In genomic region chr19:55638864-55639359, GRCh38 we compare ENCODE assay signal across 2 cellular contexts.
A peak's percentile ranks its signal among the peaks of the same experiment; 100 is the strongest.
TF ChIP-seq lines count a peak whose summit lies in the region.

No MANE protein-coding gene starts in this region.

TF ChIP-seq in SK-N-SH, 30 proteins besides CTCF, POLR2A, EP300 and RAD21:
- no peak for TF ChIP-seq ZBTB33 (IDR thresholded peaks at IDR 0.05; ENCODE audit: borderline replicate concordance, low read depth)
- no peak for TF ChIP-seq FOXJ3 (CRISPR knock-in tag; IDR thresholded peaks at IDR 0.05)
- TF ChIP-seq MXI1 (IDR thresholded peaks at IDR 0.05; ENCODE audit: low read depth, low read length), result no peak
- no peak for TF ChIP-seq REST (IDR thresholded peaks at IDR 0.05; ENCODE audit: low read depth, low read length)
- TF ChIP-seq TAF1 (IDR thresholded peaks at IDR 0.05; ENCODE audit: borderline replicate concordance, low read depth, low read length), result 0 out of 2 replicates have a peak, but pooled peaks have one; percentile 4
- no peak for TF ChIP-seq PBX3 (IDR thresholded peaks at IDR 0.05)
- no peak for TF ChIP-seq SMC3 (IDR thresholded peaks at IDR 0.05; ENCODE audit: low read depth, low read length)
- TF ChIP-seq YY1 (IDR thresholded peaks at IDR 0.05; ENCODE audit: low read depth), result 0 out of 2 replicates have a peak, but pooled peaks have one; percentile 44
- TF ChIP-seq NRF1 (IDR thresholded peaks at IDR 0.05; ENCODE audit: low read depth, low read length), result no peak

TF ChIP-seq in SK-N-SH treated with all-trans-retinoic acid at 6 μM for 48 hours, 23 proteins besides CTCF, POLR2A, EP300 and RAD21 (continued from another document):
- TF ChIP-seq CSRNP3 (CRISPR knock-in tag; IDR thresholded peaks at IDR 0.05), result no peak
- TF ChIP-seq ZNF8 (CRISPR knock-in tag; IDR thresholded peaks at IDR 0.05), result no peak
- TF ChIP-seq TCF4 (CRISPR knock-in tag; IDR thresholded peaks at IDR 0.05; ENCODE audit: borderline replicate concordance), result no peak
